In genomic region chr10:43078986-43079273, GRCh38 we compare ENCODE assay signal across 8 cellular contexts. TPM values are rescaled to one million over a fixed set of nuclear protein-coding genes. Genes with fewer than 3 reads are reported as not detected.
A peak's percentile ranks its signal among the peaks of the same experiment; 100 is the strongest.
DNase-seq lines count a peak whose midpoint lies in the region; ATAC-seq and TF ChIP-seq lines count a peak whose summit lies in the region.

No MANE protein-coding gene starts in this region.

- H3K56ac ChIP-seq in mesendoderm (ENCODE audit: low read length), result no peak overlapping the region

- H3K36me3 ChIP-seq in adrenal gland (replicated peaks in 1 of 2), result no peaks in the 10 kb centered on the region
- H3K36me3 ChIP-seq in mesendoderm (ENCODE audit: control insufficient read depth, insufficient read depth, low read length), result no peaks in the 10 kb centered on the region

- H3K18ac ChIP-seq in mesendoderm (ENCODE audit: low read length), result no peak overlapping the region

- H3K9ac ChIP-seq in mesendoderm (ENCODE audit: low read length), result no peak overlapping the region

- ATAC-seq in GM18868 (IDR thresholded peaks at IDR 0.05; ENCODE audit: unreplicated experiment) (no peak), HG03139 (IDR thresholded peaks at IDR 0.05; ENCODE audit: unreplicated experiment) (no peak)

- H3K27ac ChIP-seq in adrenal gland (no peak overlapping the region), mesendoderm (ENCODE audit: low read depth, low read length) (no peak overlapping the region)

- H3K27me3 ChIP-seq in adrenal gland (peaks cover 26% of the 10 kb centered on the region), mesendoderm (ENCODE audit: insufficient read depth, low read length, poor library complexity) (peaks cover 10% of the 10 kb centered on the region)

- H4K5ac ChIP-seq in mesendoderm (ENCODE audit: low read length), result no peak overlapping the region

- intact Hi-C loops in adrenal gland (cut with DNase I), result no loop called here

- H3K79me2 ChIP-seq in mesendoderm (ENCODE audit: control insufficient read depth, insufficient read depth, low read length), result no peaks in the 10 kb centered on the region

- H2BK120ac ChIP-seq in mesendoderm (ENCODE audit: low read depth, low read length), result no peak overlapping the region

- H3K4me1 ChIP-seq in adrenal gland (replicated peaks in 1 of 2), result no peaks in the 10 kb centered on the region
- H3K4me1 ChIP-seq in mesendoderm (ENCODE audit: control insufficient read depth, low read depth, low read length), result no peaks in the 10 kb centered on the region

- peak; percentile 29 for DNase-seq in NCI-H2029 (lab: John Stamatoyannopoulos, UW)
- no peak for DNase-seq in NCI-H2029 treated with DMSO at 0.1 percent for 48 hours (lab: John Stamatoyannopoulos, UW)
- DNase-seq in adrenal gland, result peak in 5 of 7 donors; percentile 19 to 86 (median 41)
- DNase-seq in mesendoderm, result peak; percentile 49
- no peak for DNase-seq in activated gamma-delta T cell (lab: John Stamatoyannopoulos, UW)

- no peak overlapping the region for H3K4me2 ChIP-seq in mesendoderm (ENCODE audit: low read length)

- no peaks in the 10 kb centered on the region for H3K9me3 ChIP-seq in adrenal gland (replicated peaks in 1 of 3)

- H3K4me3 ChIP-seq in adrenal gland, result no peak overlapping the region
- H3K4me3 ChIP-seq in mesendoderm (ENCODE audit: low read length), result no peak overlapping the region

- no peak overlapping the region for H3K4ac ChIP-seq in mesendoderm (ENCODE audit: low read depth, low read length)

- H2BK15ac ChIP-seq in mesendoderm (replicated peaks; ENCODE audit: low read depth), result no peak overlapping the region

- no peak overlapping the region for H3K23ac ChIP-seq in mesendoderm (ENCODE audit: low read length)

- H3K79me1 ChIP-seq in mesendoderm (ENCODE audit: low read length), result no peaks in the 10 kb centered on the region

- H4K8ac ChIP-seq in mesendoderm (ENCODE audit: low read depth, low read length), result no peak overlapping the region

- TF ChIP-seq CTCF in LNCAP (IDR thresholded peaks at IDR 0.05), result peak; percentile 77
- TF ChIP-seq CTCF in adrenal gland (IDR thresholded peaks at IDR 0.05), result peak in 4 of 6 experiments; percentile 13 to 51 (median 42)

- no peak overlapping the region for H2BK5ac ChIP-seq in mesendoderm (ENCODE audit: low read length)

- 9 to 16% (median 15%) methylated on average over 3 to 10 of the region's 10 CpGs for WGBS in adrenal gland, 4 donors
- WGBS in mesendoderm (ENCODE audit: extremely low coverage, insufficient coverage, low lambda C conversion rate), result no CpG with 5 or more reads among the region's 10 CpGs

- H2AK5ac ChIP-seq in mesendoderm (ENCODE audit: low read length), result no peak overlapping the region

- no peak for TF ChIP-seq POLR2A in adrenal gland (IDR thresholded peaks at IDR 0.05)

RNA-seq across cellular contexts. Expression of gene RET, which starts 2.1 kb away (rescaled TPM):
- total RNA-seq in adrenal gland, result 10 to 100 TPM in 3 of 8 donors, 1 to 10 TPM in 5; 1.6 to 43.6 (median 3.7) TPM
- 10 to 100 TPM in 2 of 3 donors, 1 to 10 TPM in 1; 8.1 to 34.1 (median 24.3) TPM for polyA plus RNA-seq in adrenal gland
- 9.2 TPM for polyA plus RNA-seq in mesendoderm (2013, experiment 1 of 2)
- polyA plus RNA-seq in mesendoderm (2013, experiment 2 of 2), result 9.2 TPM

RNA-seq across cellular contexts. Expression of gene CSGALNACT2, which starts 59.3 kb away (rescaled TPM):
- 10 to 100 TPM in 7 of 8 donors, 1 to 10 TPM in 1; 7.9 to 19.4 (median 13.5) TPM for total RNA-seq in adrenal gland
- polyA plus RNA-seq in adrenal gland, result 10 to 100 TPM in 1 of 3 donors, 1 to 10 TPM in 2; 5.8 to 15.3 (median 6.5) TPM
- 6.1 TPM for polyA plus RNA-seq in mesendoderm (2013, experiment 1 of 2)
- 5.9 TPM for polyA plus RNA-seq in mesendoderm (2013, experiment 2 of 2)

Comparison
In these comparisons a context has a peak if more than half of its experiments do, and no peak if none do; other contexts are left out.
1. DNase-seq: peak in NCI-H2029 (single experiment), adrenal gland (5 of 7) and mesendoderm (single experiment); none in NCI-H2029 treated with DMSO at 0.1 percent for 48 hours (single experiment) and activated gamma-delta T cell (single experiment).